ENCODE assay signal across 9 cellular contexts in the genomic region with DNA sequence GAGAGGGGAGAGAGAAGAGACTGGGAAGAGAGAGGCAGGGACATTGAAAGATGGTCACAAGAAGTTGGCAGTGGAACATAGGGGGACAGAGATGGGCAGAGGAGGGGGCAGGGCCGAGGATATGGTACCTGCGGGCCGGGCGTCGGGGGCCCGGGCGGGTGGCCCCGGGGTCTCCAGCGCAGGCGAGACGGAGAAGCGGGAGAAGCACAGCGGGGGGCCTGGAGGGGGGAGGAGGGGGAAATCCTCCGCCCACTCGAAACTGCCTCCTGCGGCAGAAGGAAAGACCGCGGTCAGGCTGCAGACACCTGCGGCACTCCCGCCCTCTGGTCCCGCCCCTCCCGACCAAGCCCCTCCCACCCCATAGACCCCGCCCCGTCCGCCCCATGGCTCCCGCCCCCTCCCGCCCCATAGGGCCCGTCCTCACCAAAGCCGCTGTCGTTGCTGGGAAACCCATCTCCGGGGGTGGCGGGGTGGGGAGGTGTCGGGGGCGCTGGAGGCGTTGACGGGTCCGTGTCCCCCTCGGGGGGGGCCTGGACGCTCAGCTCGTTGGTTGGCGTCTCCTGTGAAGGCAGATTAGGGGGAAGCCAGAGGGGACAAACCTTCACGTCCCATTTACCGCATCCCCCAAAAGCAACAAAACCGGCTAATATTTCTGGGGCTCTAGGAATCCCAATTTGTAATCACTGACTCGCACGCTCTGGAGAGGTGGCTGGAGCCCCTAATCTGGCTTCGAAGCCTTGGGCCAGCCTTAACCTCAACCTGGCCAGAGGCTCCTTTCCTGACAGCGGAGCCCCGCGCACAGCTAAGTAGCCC. TPM values are rescaled to one million over a fixed set of nuclear protein-coding genes. Genes with fewer than 3 reads are reported as not detected.
A peak's percentile ranks its signal among the peaks of the same experiment; 100 is the strongest.
DNase-seq lines count a peak whose midpoint lies in the region; ATAC-seq and TF ChIP-seq lines count a peak whose summit lies in the region.
"Had no signal": no experiment of that assay in that cellular context is flagged by ENCODE, and none has a peak within 500 bp of the region (broad histone marks: within the 10 kb centered on the region; RNA-seq: fewer than 3 reads in every experiment).

No MANE protein-coding gene starts in this region.

- 10 to 21% methylated on average over 15 to 36 of the region's 50 CpGs for WGBS in upper lobe of left lung, 2 donors

- TF ChIP-seq POLR2A in upper lobe of left lung (IDR thresholded peaks at IDR 0.05) = no peak

- no peak for ATAC-seq in upper lobe of left lung (ENCODE audit: low FRiP score in 2 of 2)
- ATAC-seq in HG03135 (IDR thresholded peaks at IDR 0.05; ENCODE audit: unreplicated experiment) = no peak
- ATAC-seq in HG02759 (IDR thresholded peaks at IDR 0.05; ENCODE audit: unreplicated experiment) = no peak

- H3K9me3 ChIP-seq in upper lobe of left lung = no peaks in the 10 kb centered on the region

- peak overlapping the region in 1 of 4 donors; percentile 2 for H3K4me3 ChIP-seq in upper lobe of left lung
- H3K4me3 ChIP-seq: lung had no signal

- H3K27me3 ChIP-seq in upper lobe of left lung = peaks cover 0 to 9% (median 0%) of the 10 kb centered on the region in 4 donors

- no peaks in the 10 kb centered on the region for H3K36me3 ChIP-seq in upper lobe of left lung

- H3K4me1 ChIP-seq in upper lobe of left lung = peaks cover 24 to 58% (median 39%) of the 10 kb centered on the region in 4 donors

- DNase-seq in DMS153 (lab: John Stamatoyannopoulos, UW) (peak; percentile 49), DMS153 treated with DMSO at 0.1 percent for 48 hours (lab: John Stamatoyannopoulos, UW; ENCODE audit: unreplicated experiment) (no peak), NCI-H774 (lab: John Stamatoyannopoulos, UW) (peak; percentile 60), iPS-NIHi11 (ENCODE audit: low spot score) (peak; percentile 89), upper lobe of left lung (peak; percentile 48 to 83)
- DNase-seq in activated T-helper 9 cell treated with anti-CD3 and anti-CD28 coated beads, Interleukin-2, amount 50 U/mL, for 16 hours (ENCODE audit: low read depth) = peak; percentile 43

- TF ChIP-seq CTCF in upper lobe of left lung (IDR thresholded peaks at IDR 0.05) = no peak

- peak overlapping the region in 1 of 4 donors; percentile 7 for H3K27ac ChIP-seq in upper lobe of left lung

- no peak for TF ChIP-seq EP300 in upper lobe of left lung (IDR thresholded peaks at IDR 0.05)

RNA-seq across cellular contexts. Expression of a gene that starts 20.4 kb away (rescaled TPM):
- total RNA-seq in upper lobe of left lung = 10 to 100 TPM in 4 of 6 donors, 1 to 10 TPM in 2; 4.9 to 45.1 (median 13.1) TPM

RNA-seq across cellular contexts. Expression of a gene that starts 22.0 kb away (rescaled TPM):
- total RNA-seq in upper lobe of left lung = 100 to 1,000 TPM in 2 of 6 donors, 10 to 100 TPM in 4; 53.4 to 195 (median 77.0) TPM

RNA-seq across cellular contexts. Expression of a gene that starts 35.8 kb away (rescaled TPM):
- 1 to 10 TPM in 3 of 6 donors, under 1 TPM in 3; 0.54 to 1.9 (median 0.91) TPM for total RNA-seq in upper lobe of left lung

RNA-seq across cellular contexts. Expression of a gene that starts 45.4 kb away (rescaled TPM):
- total RNA-seq in upper lobe of left lung = 10 to 100 TPM; 10.5 to 44.1 (median 31.6) TPM
